Comparison of ENCODE assay signal across 17 cellular contexts in genomic region chr17:27525316-27525715, GRCh38.
DNase-seq lines count a peak whose midpoint lies in the region; ATAC-seq, FAIRE-seq and TF ChIP-seq lines count a peak whose summit lies in the region.
"Had no signal": no experiment of that assay in that cellular context is flagged by ENCODE, and none has a peak within 500 bp of the region (broad histone marks: within the 10 kb centered on the region; RNA-seq: fewer than 3 reads in every experiment).

No MANE protein-coding gene starts in this region.

- H2AFZ ChIP-seq in IMR-90 (replicated peaks; ENCODE audit: low read length, poor library complexity) (no peak overlapping the region), mesenchymal stem cell (ENCODE audit: low read depth, low read length) (no peak overlapping the region)

- H2BK5ac ChIP-seq in IMR-90 (ENCODE audit: low read depth, low read length, poor library complexity, severe bottlenecking) (no peak overlapping the region), mesenchymal stem cell (ENCODE audit: low read depth, low read length, poor library complexity, severe bottlenecking) (no peak overlapping the region)

- H4K91ac ChIP-seq in IMR-90 (ENCODE audit: insufficient read depth, low read depth, low read length) (no peak overlapping the region), mesenchymal stem cell (ENCODE audit: low read length) (peak overlapping the region; percentile 45)

- 90% methylated on average over 2 of the region's 2 CpGs; no CpG with 5 or more reads in 1 of the 2 experiments for WGBS in IMR-90 (ENCODE audit: extremely low coverage in 2 of 2, insufficient read length in 1 of 2), 2 experiments
- 92% methylated on average over 2 of the region's 2 CpGs for WGBS in mesenchymal stem cell
- WGBS in pancreas, 2 donors = 22 to 32% methylated on average over 2 of the region's 2 CpGs

- peaks cover 46% of the 10 kb centered on the region for H4K20me1 ChIP-seq in IMR-90 (ENCODE audit: insufficient read depth, low read length)

- no peak overlapping the region for H3K14ac ChIP-seq in IMR-90 (replicated peaks; ENCODE audit: low read depth, low read length)
- no peak overlapping the region for H3K14ac ChIP-seq in mesenchymal stem cell (ENCODE audit: low read length in 2 of 2)

- H3K79me1 ChIP-seq in IMR-90 (ENCODE audit: low read depth in 1 of 2, low read length in 2 of 2) (peaks cover 42 to 87% of the 10 kb centered on the region in 2 experiments), mesenchymal stem cell (replicated peaks; ENCODE audit: low read length, poor library complexity, severe bottlenecking) (peaks cover 43% of the 10 kb centered on the region)

- H3K9me3 ChIP-seq in IMR-90 (ENCODE audit: control insufficient read depth, insufficient read depth, low read length) (no peaks in the 10 kb centered on the region), mesenchymal stem cell (ENCODE audit: control insufficient read depth, low read length) (no peaks in the 10 kb centered on the region), pancreas (no peaks in the 10 kb centered on the region)
- H3K9me3 ChIP-seq: BLaER1 treated with 17β-estradiol and CSF1 and Interleukin-3, amounts not matched to agents 10 nM and 100 nM; HAP-1 had no signal

- H3K36me3 ChIP-seq in IMR-90 (ENCODE audit: control insufficient read depth, insufficient read depth, low read length) = no peaks in the 10 kb centered on the region
- H3K36me3 ChIP-seq in mesenchymal stem cell (ENCODE audit: control insufficient read depth in 1 of 2, insufficient read depth in 2 of 2, low read depth in 1 of 2, low read length in 2 of 2) = peaks cover 0 to 3% of the 10 kb centered on the region in 2 experiments
- no peaks in the 10 kb centered on the region for H3K36me3 ChIP-seq in pancreas
- H3K36me3 ChIP-seq: BLaER1 treated with 17β-estradiol and CSF1 and Interleukin-3, amounts not matched to agents 10 nM and 100 nM; HAP-1 had no signal

- H3K18ac ChIP-seq in IMR-90 (ENCODE audit: low read depth, low read length) = no peak overlapping the region
- H3K18ac ChIP-seq in mesenchymal stem cell (ENCODE audit: low read depth in 1 of 2, low read length in 2 of 2) = no peak overlapping the region

- H3K56ac ChIP-seq in IMR-90 (ENCODE audit: extremely low read depth, insufficient read depth, low read length) = no peak overlapping the region

- H3K23ac ChIP-seq in IMR-90 (ENCODE audit: low read depth, low read length) = 0 out of 2 replicates have a peak overlapping the region, but pooled peaks have one; percentile 10
- H3K23ac ChIP-seq in mesenchymal stem cell (ENCODE audit: low read length in 2 of 2) = peak overlapping the region in 1 of 2 experiments; percentile 9

- H3K27me3 ChIP-seq in IMR-90 (ENCODE audit: control insufficient read depth, insufficient read depth, low read length) (no peaks in the 10 kb centered on the region), mesenchymal stem cell (ENCODE audit: control insufficient read depth in 1 of 2, insufficient read depth in 1 of 2, low read length in 2 of 2) (no peaks in the 10 kb centered on the region), pancreas (no peaks in the 10 kb centered on the region)
- H3K27me3 ChIP-seq: BLaER1 treated with 17β-estradiol and CSF1 and Interleukin-3, amounts not matched to agents 10 nM and 100 nM had no signal

- CTCF ChIA-PET in IMR-90 (lab: Yijun Ruan, JAX) = interaction anchor here (0.7 kb wide), 1 partner anchor 9 kb away, joined by 3 read pairs; no protein-coding TSS in a partner anchor

- H2BK15ac ChIP-seq in IMR-90 (ENCODE audit: low read depth, low read length) (no peak overlapping the region), mesenchymal stem cell (ENCODE audit: low read depth, poor library complexity, severe bottlenecking) (no peak overlapping the region)

- TF ChIP-seq POLR2A in IMR-90 (IDR thresholded peaks at IDR 0.05; ENCODE audit: low read depth, low read length) = no peak

- TF ChIP-seq CTCF in IMR-90 (conservative IDR thresholded peaks at IDR 0.05; ENCODE audit: low read depth, low read length) (no peak), type B pancreatic cell (conservative IDR thresholded peaks at IDR 0.05) (no peak), pancreas (IDR thresholded peaks at IDR 0.05) (no peak)

- intact Hi-C loops in IMR-90 (cut with micrococcal nuclease) (no loop called here), pancreas (cut with DNase I) (no loop called here)

- no TSS peak for BruUV-seq in IMR-90 (replicated peaks; lab: Mats Ljungman, UMichigan)

- H4K5ac ChIP-seq in IMR-90 (ENCODE audit: low read depth, low read length) = no peak overlapping the region

- no peak for ATAC-seq in IMR-90 (ENCODE audit: low read depth)
- ATAC-seq in GM18870 (IDR thresholded peaks at IDR 0.05; ENCODE audit: unreplicated experiment) = no peak
- no peak for ATAC-seq in pancreas

- no peak for DNase-seq in IMR-90
- peak; percentile 36 for DNase-seq in amniotic epithelial cell (ENCODE audit: low read depth)
- no peak for DNase-seq in mesenchymal stem cell
- DNase-seq in type B pancreatic cell (ENCODE audit: extremely low spot score, unreplicated experiment) = no peak
- no peak for DNase-seq in NCI-H446 (lab: John Stamatoyannopoulos, UW)
- DNase-seq in pancreas = no peak
- DNase-seq: ACHN; CD4-positive, alpha-beta T cell; DMS79 treated with DMSO at 0.1 percent for 48 hours; EL had no signal

- peaks cover 42% of the 10 kb centered on the region for H3K4me1 Mint-ChIP-seq in type B pancreatic cell (ENCODE audit: unreplicated experiment)

- H3K27ac ChIP-seq in IMR-90 (ENCODE audit: insufficient read depth, low read length) = no peak overlapping the region
- no peak overlapping the region for H3K27ac ChIP-seq in mesenchymal stem cell (ENCODE audit: low read length, poor library complexity, severe bottlenecking)
- peak overlapping the region in 2 of 4 donors; percentile 30 to 33 for H3K27ac ChIP-seq in pancreas

- H3K27ac Mint-ChIP-seq in type B pancreatic cell = peak overlapping the region; percentile 24
- H3K27ac Mint-ChIP-seq: CD4-positive, alpha-beta T cell had no signal

- no peaks in the 10 kb centered on the region for H3K36me3 Mint-ChIP-seq in type B pancreatic cell

- H4K8ac ChIP-seq in IMR-90 (ENCODE audit: low read depth in 2 of 2, low read length in 2 of 2) = no peak overlapping the region
- H4K8ac ChIP-seq in mesenchymal stem cell (ENCODE audit: low read length) = peak overlapping the region; percentile 78

- H3K4me3 Mint-ChIP-seq in type B pancreatic cell = no peak overlapping the region
- H3K4me3 Mint-ChIP-seq: CD4-positive, alpha-beta T cell had no signal

- H2BK20ac ChIP-seq in IMR-90 (ENCODE audit: low read depth, low read length) = no peak overlapping the region

- H2BK12ac ChIP-seq in mesenchymal stem cell (ENCODE audit: low read length in 2 of 2) = no peak overlapping the region

- peaks cover 29% of the 10 kb centered on the region for H3K9me1 ChIP-seq in IMR-90 (ENCODE audit: insufficient read depth, low read length)

- in situ Hi-C loops in IMR-90 (cut with MboI; ENCODE audit: low sequenced_read_pairs) = loop anchor here (25.0 kb wide), 1 partner anchor 812 kb away; the partner anchor contains the start of genes IFT20 and TNFAIP1

- H2AK5ac ChIP-seq in IMR-90 (ENCODE audit: low read depth, low read length) = no peak overlapping the region
- H2AK5ac ChIP-seq in mesenchymal stem cell (ENCODE audit: low read length, severe bottlenecking) = peak overlapping the region; percentile 41

- H2BK120ac ChIP-seq in IMR-90 (ENCODE audit: low read depth, low read length) (no peak overlapping the region), mesenchymal stem cell (ENCODE audit: low read depth, low read length) (no peak overlapping the region)

- H3K4ac ChIP-seq in IMR-90 (ENCODE audit: low read depth, low read length) = 0 out of 2 replicates have a peak overlapping the region, but pooled peaks have one; percentile 4
- H3K4ac ChIP-seq in mesenchymal stem cell (ENCODE audit: low read depth in 1 of 2, low read length in 2 of 2) = no peak overlapping the region

- H3K4me1 ChIP-seq in IMR-90 (ENCODE audit: control insufficient read depth, insufficient read depth, low read length) = peaks cover 39% of the 10 kb centered on the region
- peaks cover 16% of the 10 kb centered on the region for H3K4me1 ChIP-seq in mesenchymal stem cell (ENCODE audit: control insufficient read depth, insufficient read depth, low read depth, low read length)
- H3K4me1 ChIP-seq in pancreas = peaks cover 46 to 81% (median 64%) of the 10 kb centered on the region in 3 donors

- POLR2A ChIA-PET in IMR-90 (lab: Charles Lee; ENCODE audit: unreplicated experiment) = no interaction called here

- H3K4me3 ChIP-seq in IMR-90 (ENCODE audit: insufficient read depth, low read depth, low read length) (no peak overlapping the region), mesenchymal stem cell (ENCODE audit: insufficient read depth in 1 of 2, low read depth in 1 of 2, low read length in 2 of 2) (no peak overlapping the region), pancreas (no peak overlapping the region)
- H3K4me3 ChIP-seq: BLaER1 treated with 17β-estradiol and CSF1 and Interleukin-3, amounts not matched to agents 10 nM and 100 nM; HAP-1 had no signal

- no peaks in the 10 kb centered on the region for H3K9me3 Mint-ChIP-seq in type B pancreatic cell
- H3K9me3 Mint-ChIP-seq: CD4-positive, alpha-beta T cell had no signal

- H3K4me2 ChIP-seq in IMR-90 (ENCODE audit: low read depth, low read length) (no peak overlapping the region), mesenchymal stem cell (ENCODE audit: low read length, poor library complexity, severe bottlenecking) (no peak overlapping the region)

- no peak for FAIRE-seq in pancreas (lab: Jason Lieb, UNC)
- FAIRE-seq: G401.6, GM12891, GM19239, H1 had no signal

- no peak for TF ChIP-seq RAD21 in IMR-90 (IDR thresholded peaks at IDR 0.05; ENCODE audit: low read length)

- H2AK9ac ChIP-seq in IMR-90 (replicated peaks; ENCODE audit: low read depth, low read length, poor library complexity) = no peak overlapping the region

- dilution Hi-C loops in IMR-90 (cut with HindIII; ENCODE audit: low sequenced_read_pairs, unreplicated experiment) = no loop called here

- no peaks in the 10 kb centered on the region for H3K27me3 Mint-ChIP-seq in type B pancreatic cell
- H3K27me3 Mint-ChIP-seq: CD4-positive, alpha-beta T cell had no signal

- H3K9ac ChIP-seq in IMR-90 (ENCODE audit: low read depth, low read length) (no peak overlapping the region), mesenchymal stem cell (ENCODE audit: low read length) (no peak overlapping the region)
- H3K9ac ChIP-seq: BLaER1 treated with 17β-estradiol and CSF1 and Interleukin-3, amounts not matched to agents 10 nM and 100 nM had no signal

TF ChIP-seq in IMR-90, 13 proteins besides CTCF, POLR2A, EP300 and RAD21 (continues in another document):
- TF ChIP-seq MXI1 (IDR thresholded peaks at IDR 0.05; ENCODE audit: borderline replicate concordance, low read depth, low read length) (no peak), MAFK (IDR thresholded peaks at IDR 0.05; ENCODE audit: low read depth, low read length) (no peak), CHD1 (IDR thresholded peaks at IDR 0.05; ENCODE audit: low read depth, low read length) (no peak), SMC3 (IDR thresholded peaks at IDR 0.05; ENCODE audit: low read depth, low read length) (no peak), RFX5 (IDR thresholded peaks at IDR 0.05; ENCODE audit: low read depth, low read length) (no peak)
